In genomic region chr9:83204047-83204446, GRCh38 we compare ENCODE assay signal across 22 cellular contexts.
DNase-seq lines count a peak whose midpoint lies in the region; ATAC-seq, FAIRE-seq and TF ChIP-seq lines count a peak whose summit lies in the region.
"Had no signal": no experiment of that assay in that cellular context is flagged by ENCODE, and none has a peak within 500 bp of the region (broad histone marks: within the 10 kb centered on the region; RNA-seq: fewer than 3 reads in every experiment).

No MANE protein-coding gene starts in this region.

- no peak overlapping the region for H3K27ac Mint-ChIP-seq in GM23338
- H3K27ac Mint-ChIP-seq in endodermal cell = no peak overlapping the region
- H3K27ac Mint-ChIP-seq: activated CD4-positive, alpha-beta T cell treated with anti-CD3 and anti-CD28 coated beads for 36 hours; activated CD8-positive, alpha-beta memory T cell treated with anti-CD3 and anti-CD28 coated beads, Interleukin-2, amount 10 ng/mL, durations not matched to agents 7 days and 5 days; natural killer cell; T-helper 17 cell had no signal

- H3K4me1 Mint-ChIP-seq in GM23338 (peaks cover 6% of the 10 kb centered on the region), endodermal cell (no peaks in the 10 kb centered on the region)
- H3K4me1 Mint-ChIP-seq: activated CD4-positive, alpha-beta T cell treated with anti-CD3 and anti-CD28 coated beads for 36 hours; activated CD8-positive, alpha-beta memory T cell treated with anti-CD3 and anti-CD28 coated beads, Interleukin-2, amount 10 ng/mL, durations not matched to agents 7 days and 5 days; natural killer cell; T-helper 17 cell had no signal

- H3K27ac ChIP-seq in GM23338 (ENCODE audit: low read depth) = no peak overlapping the region
- H3K27ac ChIP-seq in PC-9 = no peak overlapping the region
- H3K27ac ChIP-seq in endodermal cell (ENCODE audit: low read depth, low read length) = no peak overlapping the region
- no peak overlapping the region for H3K27ac ChIP-seq in pancreas
- H3K27ac ChIP-seq: prostate gland, spleen, transverse colon had no signal

- no peaks in the 10 kb centered on the region; the same call in 2 of the 3 replicates for H3K9me3 Mint-ChIP-seq in GM23338
- no peaks in the 10 kb centered on the region for H3K9me3 Mint-ChIP-seq in endodermal cell

- H3K4me1 ChIP-seq in GM23338 (ENCODE audit: insufficient read depth) (no peaks in the 10 kb centered on the region), PC-9 (replicated peaks; ENCODE audit: insufficient read depth) (no peaks in the 10 kb centered on the region), endodermal cell (ENCODE audit: control insufficient read depth, insufficient read depth, low read length) (no peaks in the 10 kb centered on the region), pancreas (no peaks in the 10 kb centered on the region)
- H3K4me1 ChIP-seq: prostate gland, transverse colon had no signal

- 65 to 83% methylated on average over 1 of the region's 1 CpG for WGBS in endodermal cell (ENCODE audit: insufficient coverage in 1 of 2, insufficient read length in 1 of 2), 2 experiments
- WGBS in pancreas, 2 donors = 30 to 70% methylated on average over 1 of the region's 1 CpG

- intact Hi-C loops in PC-9 (cut with micrococcal nuclease; ENCODE audit: unreplicated experiment) (loop anchor here (2.0 kb wide), 1 partner anchor 445 kb away; no protein-coding TSS in a partner anchor), pancreas (cut with DNase I) (no loop called here)

- peaks cover 9% of the 10 kb centered on the region for H3K27me3 Mint-ChIP-seq in GM23338 (ENCODE audit: insufficient read depth, low read depth, poor library complexity)
- no peaks in the 10 kb centered on the region for H3K27me3 Mint-ChIP-seq in endodermal cell (ENCODE audit: insufficient read depth)
- H3K27me3 Mint-ChIP-seq: activated CD4-positive, alpha-beta T cell treated with anti-CD3 and anti-CD28 coated beads for 36 hours; activated CD8-positive, alpha-beta memory T cell treated with anti-CD3 and anti-CD28 coated beads, Interleukin-2, amount 10 ng/mL, durations not matched to agents 7 days and 5 days had no signal

- H3K9me3 ChIP-seq in PC-9 (ENCODE audit: insufficient read depth, low read depth) (no peaks in the 10 kb centered on the region), endodermal cell (ENCODE audit: control insufficient read depth, low read length) (no peaks in the 10 kb centered on the region), pancreas (no peaks in the 10 kb centered on the region)
- H3K9me3 ChIP-seq: prostate gland, spleen, transverse colon had no signal

- no peak overlapping the region for H2AFZ ChIP-seq in GM23338
- no peak overlapping the region for H2AFZ ChIP-seq in PC-9

- ATAC-seq in GM23338 (no peak; the same call in 2 of the 3 replicates), pancreas (peak in 3 of 4 donors; percentile 32 to 81 (median 75)), HG03159 (IDR thresholded peaks at IDR 0.05; ENCODE audit: unreplicated experiment) (no peak), HG02571 (IDR thresholded peaks at IDR 0.05; ENCODE audit: unreplicated experiment) (no peak), HG03439 (IDR thresholded peaks at IDR 0.05; ENCODE audit: unreplicated experiment) (no peak)
- ATAC-seq: activated CD4-positive, alpha-beta T cell treated with anti-CD3 and anti-CD28 coated beads for 36 hours; activated CD8-positive, alpha-beta memory T cell treated with anti-CD3 and anti-CD28 coated beads, Interleukin-2, amount 10 ng/mL, durations not matched to agents 7 days and 5 days; natural killer cell; T-helper 17 cell had no signal

- H3K79me2 ChIP-seq in GM23338 (replicated peaks; ENCODE audit: insufficient read depth) = no peaks in the 10 kb centered on the region
- no peaks in the 10 kb centered on the region for H3K79me2 ChIP-seq in PC-9 (ENCODE audit: low read depth)

- no peaks in the 10 kb centered on the region for H4K20me1 ChIP-seq in GM23338 (replicated peaks; ENCODE audit: insufficient read depth)
- no peaks in the 10 kb centered on the region for H4K20me1 ChIP-seq in PC-9 (ENCODE audit: insufficient read depth)

- H3K36me3 Mint-ChIP-seq in GM23338 (ENCODE audit: low read depth) (no peaks in the 10 kb centered on the region), endodermal cell (ENCODE audit: low read depth) (no peaks in the 10 kb centered on the region)
- H3K36me3 Mint-ChIP-seq: activated CD8-positive, alpha-beta memory T cell treated with anti-CD3 and anti-CD28 coated beads, Interleukin-2, amount 10 ng/mL, durations not matched to agents 7 days and 5 days; natural killer cell had no signal

- H3F3A ChIP-seq in GM23338 (replicated peaks; ENCODE audit: low read depth) = no peaks in the 10 kb centered on the region
- no peaks in the 10 kb centered on the region for H3F3A ChIP-seq in PC-9 (ENCODE audit: insufficient read depth, low read depth)

- DNase-seq in GM23338 (ENCODE audit: low spot score) (no peak), PC-9 (no peak), endodermal cell (no peak), pancreas (peak in 1 of 6 donors; percentile 21), DMS53 (lab: John Stamatoyannopoulos, UW) (no peak)
- DNase-seq: activated CD4-positive, alpha-beta T cell treated with anti-CD3 and anti-CD28 coated beads for 36 hours; activated CD8-positive, alpha-beta memory T cell treated with anti-CD3 and anti-CD28 coated beads, Interleukin-2, amount 10 ng/mL, durations not matched to agents 7 days and 5 days; activated effector memory CD4-positive, alpha-beta T cell treated with Interleukin-2 at 50 U/mL for 16 hours; anterior cingulate cortex; C1 segment of cervical spinal cord; Karpas-422; natural killer cell; NCI-H1105 treated with DMSO at 0.1 percent for 48 hours; NCI-H2171 treated with DMSO at 0.1 percent for 48 hours; spleen; T-helper 17 cell; transverse colon had no signal

- no peaks in the 10 kb centered on the region for H3K27me3 ChIP-seq in GM23338 (ENCODE audit: insufficient read depth)
- H3K27me3 ChIP-seq in PC-9 (ENCODE audit: insufficient read depth, low read depth) = no peaks in the 10 kb centered on the region
- H3K27me3 ChIP-seq in endodermal cell (ENCODE audit: control insufficient read depth, insufficient read depth, low read length, poor library complexity, severe bottlenecking) = no peaks in the 10 kb centered on the region
- no peaks in the 10 kb centered on the region for H3K27me3 ChIP-seq in pancreas
- H3K27me3 ChIP-seq: transverse colon had no signal

- no peak for FAIRE-seq in pancreas (lab: Jason Lieb, UNC)
- FAIRE-seq: colon had no signal

- H3K9me2 ChIP-seq in GM23338 (ENCODE audit: insufficient read depth) (0 out of 2 replicates have a peak, but pooled peaks cover 3% of the 10 kb centered on the region), PC-9 (ENCODE audit: insufficient read depth) (no peaks in the 10 kb centered on the region; the same call in 1 of the 2 replicates)

- TF ChIP-seq CTCF in GM23338 (conservative IDR thresholded peaks at IDR 0.05; ENCODE audit: low read depth in 2 of 2) = peak; percentile 25 to 61; a peak in 3 of 4 replicates
- peak; percentile 56 for TF ChIP-seq CTCF in PC-9 (conservative IDR thresholded peaks at IDR 0.05)
- peak; percentile 67 for TF ChIP-seq CTCF in endodermal cell (conservative IDR thresholded peaks at IDR 0.05)
- TF ChIP-seq CTCF in pancreas (IDR thresholded peaks at IDR 0.05) = peak in 1 of 4 donors; percentile 38

- no peak overlapping the region for H3K9ac ChIP-seq in endodermal cell (ENCODE audit: extremely low read depth, low read length, poor library complexity, severe bottlenecking)

- no peak overlapping the region for H3K4me3 ChIP-seq in GM23338
- no peak overlapping the region for H3K4me3 ChIP-seq in PC-9
- H3K4me3 ChIP-seq in endodermal cell (ENCODE audit: low read length) = no peak overlapping the region
- no peak overlapping the region for H3K4me3 ChIP-seq in pancreas
- H3K4me3 ChIP-seq: prostate gland, spleen, transverse colon had no signal

- CTCF ChIA-PET in PC-9 (lab: Charles Lee) = interaction anchor here (0.6 kb wide), 1 partner anchor 138 kb away, joined by 4 read pairs; no protein-coding TSS in a partner anchor

- H3K36me3 ChIP-seq in GM23338 (ENCODE audit: insufficient read depth) (no peaks in the 10 kb centered on the region), PC-9 (ENCODE audit: low read depth) (no peaks in the 10 kb centered on the region), endodermal cell (ENCODE audit: control insufficient read depth, insufficient read depth, low read length) (no peaks in the 10 kb centered on the region), pancreas (no peaks in the 10 kb centered on the region)
- H3K36me3 ChIP-seq: prostate gland, spleen, transverse colon had no signal

- no TSS peak for BruUV-seq in PC-9 (replicated peaks; lab: Mats Ljungman, UMichigan)

- no peak overlapping the region for H3K4me3 Mint-ChIP-seq in GM23338
- no peak overlapping the region for H3K4me3 Mint-ChIP-seq in endodermal cell
- H3K4me3 Mint-ChIP-seq: activated CD4-positive, alpha-beta T cell treated with anti-CD3 and anti-CD28 coated beads for 36 hours; activated CD8-positive, alpha-beta memory T cell treated with anti-CD3 and anti-CD28 coated beads, Interleukin-2, amount 10 ng/mL, durations not matched to agents 7 days and 5 days; natural killer cell; T-helper 17 cell had no signal

- POLR2A ChIA-PET in PC-9 (lab: Charles Lee; ENCODE audit: unreplicated experiment) = interaction anchor here (0.5 kb wide), 1 partner anchor 1315 kb away, joined by 16 read pairs; no protein-coding TSS in a partner anchor

- H3K4me2 ChIP-seq in GM23338 (no peak overlapping the region), PC-9 (no peak overlapping the region)

TF ChIP-seq in GM23338, 12 proteins besides CTCF, POLR2A, EP300 and RAD21 (continues in another document):
- TF ChIP-seq ZNF331 (CRISPR knock-in tag; IDR thresholded peaks at IDR 0.05; ENCODE audit: low read depth) = no peak
- no peak for TF ChIP-seq EZH2 (IDR thresholded peaks at IDR 0.05; ENCODE audit: low read depth, unreplicated experiment)
- TF ChIP-seq POLR2AphosphoS5 (IDR thresholded peaks at IDR 0.05; ENCODE audit: low read depth) = no peak
- no peak for TF ChIP-seq ETS1 (IDR thresholded peaks at IDR 0.05)
- no peak for TF ChIP-seq STAT1 (IDR thresholded peaks at IDR 0.05; ENCODE audit: unreplicated experiment)

Comparison
In these comparisons a context has a peak if more than half of its experiments do, and no peak if none do; other contexts are left out.
1. ATAC-seq: peak in pancreas (3 of 4); none in GM23338 (single experiment), HG03159 (single experiment), HG02571 (single experiment) and HG03439 (single experiment).